Comparison of ENCODE assay signal across 20 cellular contexts in genomic region chrX:4035874-4036273, GRCh38.
DNase-seq lines count a peak whose midpoint lies in the region; ATAC-seq, FAIRE-seq and TF ChIP-seq lines count a peak whose summit lies in the region.
"Had no signal": no experiment of that assay in that cellular context is flagged by ENCODE, and none has a peak within 500 bp of the region (broad histone marks: within the 10 kb centered on the region; RNA-seq: fewer than 3 reads in every experiment).

No MANE protein-coding gene starts in this region.

- peaks cover 4 to 30% (median 22%) of the 10 kb centered on the region in 10 experiments; a peak in 16 of 20 replicates for H3K4me1 ChIP-seq in BLaER1 treated with 17β-estradiol and CSF1 and Interleukin-3, amounts not matched to agents 10 nM and 100 nM
- H3K4me1 ChIP-seq in MM.1S (ENCODE audit: low read length) (no peaks in the 10 kb centered on the region), K562 (replicated peaks in 1 of 2; ENCODE audit: control insufficient read depth in 2 of 2, insufficient read depth in 2 of 2, low read length in 2 of 2) (no peaks in the 10 kb centered on the region)
- H3K4me1 ChIP-seq: Caco-2 had no signal

- DNase-seq in MM.1S = peak; percentile 8
- DNase-seq in K562 (ENCODE audit: extremely low read depth in 1 of 4, low spot score in 3 of 4) = no peak
- DNase-seq in activated CD4-positive, alpha-beta T cell treated with anti-CD3 and anti-CD28 coated beads, Interleukin-2, amount 10 ng/mL, durations not matched to agents 24 days and 14 days = no peak
- no peak for DNase-seq in activated CD8-positive, alpha-beta T cell treated with anti-CD3 and anti-CD28 coated beads for 36 hours
- DNase-seq: 8988T; Caco-2; CD4-positive, CD25-positive, alpha-beta regulatory T cell; CD8-positive, alpha-beta T cell; DMS153; DND-41; GM23248; H7; HCEC 1CT had no signal

- H3K4me3 ChIP-seq in BLaER1 treated with 17β-estradiol and CSF1 and Interleukin-3, amounts not matched to agents 10 nM and 100 nM = peak overlapping the region in 1 of 10 experiments; percentile 25; a peak in 1 of 20 replicates
- no peak overlapping the region for H3K4me3 ChIP-seq in MM.1S (ENCODE audit: low read length)
- H3K4me3 ChIP-seq in K562 = no peak overlapping the region
- H3K4me3 ChIP-seq: GM23248 had no signal

- no peak for TF ChIP-seq RAD21 in K562 (CRISPR knock-in tag; conservative IDR thresholded peaks at IDR 0.05 in 1 of 2, IDR thresholded peaks at IDR 0.05 in 1 of 2)

- no peaks in the 10 kb centered on the region for H3K9me3 Mint-ChIP-seq in activated CD4-positive, alpha-beta T cell treated with anti-CD3 and anti-CD28 coated beads, Interleukin-2, amount 10 ng/mL, durations not matched to agents 24 days and 14 days
- H3K9me3 Mint-ChIP-seq in activated CD8-positive, alpha-beta T cell treated with anti-CD3 and anti-CD28 coated beads for 36 hours = peaks cover 1% of the 10 kb centered on the region

- no peaks in the 10 kb centered on the region for H3K9me1 ChIP-seq in K562 (ENCODE audit: control insufficient read depth, insufficient read depth, low read length)

- CTCF ChIA-PET in K562 (lab: Yijun Ruan, JAX; ENCODE audit: low intra/inter-chr PET ratio) = no interaction called here
- CTCF ChIA-PET in activated CD8-positive, alpha-beta T cell treated with anti-CD3 and anti-CD28 coated beads for 36 hours (lab: Charles Lee) = no interaction called here

- no peaks in the 10 kb centered on the region for H3F3A ChIP-seq in MM.1S (ENCODE audit: insufficient read depth, low read length)

- H3K4me1 Mint-ChIP-seq in activated CD4-positive, alpha-beta T cell treated with anti-CD3 and anti-CD28 coated beads, Interleukin-2, amount 10 ng/mL, durations not matched to agents 24 days and 14 days = no peaks in the 10 kb centered on the region
- H3K4me1 Mint-ChIP-seq in activated CD8-positive, alpha-beta T cell treated with anti-CD3 and anti-CD28 coated beads for 36 hours (ENCODE audit: low read depth) = no peaks in the 10 kb centered on the region
- H3K4me1 Mint-ChIP-seq: CD4-positive, CD25-positive, alpha-beta regulatory T cell had no signal

- no peak for FAIRE-seq in K562 (lab: Jason Lieb, UNC)
- FAIRE-seq: G401.6, GM12891, GM19239, H1 had no signal

- TF ChIP-seq CTCF in MM.1S (IDR thresholded peaks at IDR 0.05; ENCODE audit: low read length) (no peak), K562 (IDR thresholded peaks at IDR 0.05 in 2 of 3, conservative IDR thresholded peaks at IDR 0.05 in 1 of 3; ENCODE audit: insufficient read depth in 2 of 3, low read depth in 1 of 3, low read length in 3 of 3) (no peak)
- no peak for TF ChIP-seq CTCF in activated CD8-positive, alpha-beta T cell treated with anti-CD3 and anti-CD28 coated beads for 36 hours (IDR thresholded peaks at IDR 0.05)

- peaks cover 0 to 18% (median 12%) of the 10 kb centered on the region in 11 experiments; a peak in 15 of 22 replicates for H3K9me3 ChIP-seq in BLaER1 treated with 17β-estradiol and CSF1 and Interleukin-3, amounts not matched to agents 10 nM and 100 nM (replicated peaks in 1 of 11)
- H3K9me3 ChIP-seq in MM.1S (replicated peaks; ENCODE audit: insufficient read depth, low read length) (no peaks in the 10 kb centered on the region), K562 (replicated peaks; ENCODE audit: control insufficient read depth, insufficient read depth, low read depth, low read length) (0 out of 2 replicates have a peak, but pooled peaks cover 2% of the 10 kb centered on the region)
- H3K9me3 ChIP-seq: Caco-2 had no signal

- 0% methylated on average over 2 of the region's 2 CpGs for WGBS in K562 (ENCODE audit: insufficient coverage, low coverage, missing lambda C conversion rate)

- POLR2A ChIA-PET in K562 (lab: Yijun Ruan, JAX) = no interaction called here
- POLR2A ChIA-PET in activated CD8-positive, alpha-beta T cell treated with anti-CD3 and anti-CD28 coated beads for 36 hours (lab: Charles Lee) = no interaction called here

- H2AFZ ChIP-seq in MM.1S (ENCODE audit: low read length) = no peak overlapping the region
- no peak overlapping the region for H2AFZ ChIP-seq in K562 (ENCODE audit: low read depth, low read length)
- H2AFZ ChIP-seq: GM23248 had no signal

- TF ChIP-seq POLR2A in K562 (conservative IDR thresholded peaks at IDR 0.05) = no peak

- H3K27me3 Mint-ChIP-seq in activated CD4-positive, alpha-beta T cell treated with anti-CD3 and anti-CD28 coated beads, Interleukin-2, amount 10 ng/mL, durations not matched to agents 24 days and 14 days = no peaks in the 10 kb centered on the region
- no peaks in the 10 kb centered on the region for H3K27me3 Mint-ChIP-seq in activated CD8-positive, alpha-beta T cell treated with anti-CD3 and anti-CD28 coated beads for 36 hours
- H3K27me3 Mint-ChIP-seq: CD4-positive, CD25-positive, alpha-beta regulatory T cell had no signal

- H3K27ac Mint-ChIP-seq in activated CD4-positive, alpha-beta T cell treated with anti-CD3 and anti-CD28 coated beads, Interleukin-2, amount 10 ng/mL, durations not matched to agents 24 days and 14 days = no peak overlapping the region
- H3K27ac Mint-ChIP-seq in activated CD8-positive, alpha-beta T cell treated with anti-CD3 and anti-CD28 coated beads for 36 hours = no peak overlapping the region
- H3K27ac Mint-ChIP-seq: CD4-positive, CD25-positive, alpha-beta regulatory T cell; CD8-positive, alpha-beta T cell had no signal

- H3K9ac ChIP-seq in BLaER1 treated with 17β-estradiol and CSF1 and Interleukin-3, amounts not matched to agents 10 nM and 100 nM = no peak overlapping the region; a peak in 1 of 22 replicates
- H3K9ac ChIP-seq in MM.1S (ENCODE audit: low read length) (no peak overlapping the region), K562 (ENCODE audit: insufficient read depth in 1 of 2, low read depth in 2 of 2, low read length in 2 of 2) (no peak overlapping the region)
- H3K9ac ChIP-seq: GM23248 had no signal

- peak overlapping the region in 8 of 11 experiments; percentile 17 to 59 (median 44); a peak in 12 of 22 replicates for H3K27ac ChIP-seq in BLaER1 treated with 17β-estradiol and CSF1 and Interleukin-3, amounts not matched to agents 10 nM and 100 nM
- no peak overlapping the region for H3K27ac ChIP-seq in MM.1S (ENCODE audit: low read length)
- H3K27ac ChIP-seq in K562 (ENCODE audit: extremely low read depth, low read depth, low read length) = no peak overlapping the region
- H3K27ac ChIP-seq: C4-2B, GM23248 had no signal

- no peaks in the 10 kb centered on the region for H4K20me1 ChIP-seq in BLaER1 treated with 17β-estradiol and CSF1 and Interleukin-3, amounts not matched to agents 10 nM and 100 nM
- H4K20me1 ChIP-seq in MM.1S (ENCODE audit: insufficient read depth, low read length) (no peaks in the 10 kb centered on the region), K562 (replicated peaks; ENCODE audit: control insufficient read depth, insufficient read depth, low read length) (no peaks in the 10 kb centered on the region)

- BruUV-seq in K562 (replicated peaks; lab: Mats Ljungman, UMichigan) = no TSS peak

- H3K27me3 ChIP-seq in BLaER1 treated with 17β-estradiol and CSF1 and Interleukin-3, amounts not matched to agents 10 nM and 100 nM = no peaks in the 10 kb centered on the region
- no peaks in the 10 kb centered on the region for H3K27me3 ChIP-seq in MM.1S (replicated peaks; ENCODE audit: insufficient read depth, low read length)
- no peaks in the 10 kb centered on the region for H3K27me3 ChIP-seq in K562 (ENCODE audit: control insufficient read depth in 2 of 2, insufficient read depth in 2 of 2, low read length in 2 of 2)

- intact Hi-C loops in K562 (cut with micrococcal nuclease) = no loop called here
- intact Hi-C loops in activated CD4-positive, alpha-beta T cell treated with anti-CD3 and anti-CD28 coated beads, Interleukin-2, amount 10 ng/mL, durations not matched to agents 24 days and 14 days (cut with micrococcal nuclease) = no loop called here
- intact Hi-C loops in activated CD8-positive, alpha-beta T cell treated with anti-CD3 and anti-CD28 coated beads for 36 hours (cut with micrococcal nuclease) = no loop called here

- in situ Hi-C loops in K562 (cut with MboI) = no loop called here

- H3K36me3 ChIP-seq in BLaER1 treated with 17β-estradiol and CSF1 and Interleukin-3, amounts not matched to agents 10 nM and 100 nM = no peaks in the 10 kb centered on the region
- H3K36me3 ChIP-seq in MM.1S (replicated peaks; ENCODE audit: insufficient read depth, low read length) (no peaks in the 10 kb centered on the region), K562 (ENCODE audit: control insufficient read depth, insufficient read depth, low read length) (no peaks in the 10 kb centered on the region)

- H3K9me2 ChIP-seq in MM.1S (replicated peaks; ENCODE audit: insufficient read depth, low read length) = no peaks in the 10 kb centered on the region

- TF ChIP-seq EP300 in K562 (IDR thresholded peaks at IDR 0.05; ENCODE audit: low read length) = no peak

- H3K4me3 Mint-ChIP-seq in activated CD4-positive, alpha-beta T cell treated with anti-CD3 and anti-CD28 coated beads, Interleukin-2, amount 10 ng/mL, durations not matched to agents 24 days and 14 days = no peak overlapping the region
- no peak overlapping the region for H3K4me3 Mint-ChIP-seq in activated CD8-positive, alpha-beta T cell treated with anti-CD3 and anti-CD28 coated beads for 36 hours
- H3K4me3 Mint-ChIP-seq: CD4-positive, CD25-positive, alpha-beta regulatory T cell; CD8-positive, alpha-beta T cell had no signal

- H3K36me3 Mint-ChIP-seq in activated CD4-positive, alpha-beta T cell treated with anti-CD3 and anti-CD28 coated beads, Interleukin-2, amount 10 ng/mL, durations not matched to agents 24 days and 14 days (ENCODE audit: low read depth) = no peaks in the 10 kb centered on the region
- no peaks in the 10 kb centered on the region for H3K36me3 Mint-ChIP-seq in activated CD8-positive, alpha-beta T cell treated with anti-CD3 and anti-CD28 coated beads for 36 hours (ENCODE audit: low read depth)
- H3K36me3 Mint-ChIP-seq: CD4-positive, CD25-positive, alpha-beta regulatory T cell; CD8-positive, alpha-beta T cell had no signal

- H3K4me2 ChIP-seq in BLaER1 treated with 17β-estradiol and CSF1 and Interleukin-3, amounts not matched to agents 10 nM and 100 nM = peak overlapping the region in 10 of 11 experiments; percentile 16 to 81 (median 46); a peak in 17 of 22 replicates
- H3K4me2 ChIP-seq in MM.1S (ENCODE audit: low read depth, low read length) (no peak overlapping the region), K562 (ENCODE audit: insufficient read depth, low read length) (no peak overlapping the region)

- H3K79me2 ChIP-seq in MM.1S (ENCODE audit: low read length) = no peaks in the 10 kb centered on the region
- no peaks in the 10 kb centered on the region for H3K79me2 ChIP-seq in K562 (ENCODE audit: control insufficient read depth, insufficient read depth, low read length)

- ATAC-seq in K562 = no peak
- no peak for ATAC-seq in GM18519 (IDR thresholded peaks at IDR 0.05; ENCODE audit: low FRiP score, unreplicated experiment)
- ATAC-seq in activated CD8-positive, alpha-beta T cell treated with anti-CD3 and anti-CD28 coated beads for 36 hours = no peak
- ATAC-seq: CD8-positive, alpha-beta T cell had no signal

TF ChIP-seq in K562, 482 proteins besides CTCF, POLR2A, EP300 and RAD21 (continues in another document):
- TF ChIP-seq ZC3H11A (IDR thresholded peaks at IDR 0.05; ENCODE audit: low read depth, low read length) (no peak), MECOM (CRISPR knock-in tag; IDR thresholded peaks at IDR 0.05) (no peak), ZNF316 (IDR thresholded peaks at IDR 0.05) (0 out of 2 replicates have a peak, but pooled peaks have one; percentile 12)

Comparison
In these comparisons a context has a peak if more than half of its experiments do, and no peak if none do; other contexts are left out.
1. H3K27ac ChIP-seq: peak in BLaER1 treated with 17β-estradiol and CSF1 and Interleukin-3, amounts not matched to agents 10 nM and 100 nM (8 of 11); none in MM.1S (single experiment) and K562 (single experiment).
2. H3K4me2 ChIP-seq: peak in BLaER1 treated with 17β-estradiol and CSF1 and Interleukin-3, amounts not matched to agents 10 nM and 100 nM (10 of 11); none in MM.1S (single experiment) and K562 (single experiment).